In the genomic region with DNA sequence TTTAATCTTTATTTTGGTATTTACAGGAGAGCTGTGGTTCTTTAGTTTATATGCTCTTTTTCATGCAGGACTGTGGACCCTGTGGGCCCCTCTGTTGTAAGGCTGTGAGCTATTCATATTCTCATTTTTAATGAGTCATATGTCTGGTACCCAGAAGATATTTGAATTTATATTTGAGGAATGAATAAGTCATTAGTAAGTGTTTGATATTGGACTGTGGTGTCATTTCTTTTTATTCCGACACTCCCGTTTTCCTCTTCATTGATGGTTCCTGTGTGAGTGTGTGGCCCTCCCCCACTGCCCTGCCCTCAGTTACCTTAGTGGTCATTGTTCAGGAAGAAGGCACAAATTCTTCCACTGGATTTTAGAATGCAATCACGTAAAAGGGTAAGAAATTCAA, we compare ENCODE assay signal across 19 cellular contexts.
DNase-seq lines count a peak whose midpoint lies in the region; ATAC-seq, FAIRE-seq and TF ChIP-seq lines count a peak whose summit lies in the region.
"Had no signal": no experiment of that assay in that cellular context is flagged by ENCODE, and none has a peak within 500 bp of the region (broad histone marks: within the 10 kb centered on the region; RNA-seq: fewer than 3 reads in every experiment).

No MANE protein-coding gene starts in this region.

- POLR2A ChIA-PET in endothelial cell of umbilical vein (lab: Charles Lee): no interaction called here

- H3K36me3 ChIP-seq in RWPE2 (ENCODE audit: low read depth): no peaks in the 10 kb centered on the region
- H3K36me3 ChIP-seq in endothelial cell of umbilical vein (ENCODE audit: control insufficient read depth in 2 of 2, extremely low read depth in 1 of 2, insufficient read depth in 2 of 2, low read length in 2 of 2): no peaks in the 10 kb centered on the region
- H3K36me3 ChIP-seq: Peyer's patch, SJSA1 had no signal

- no peak for FAIRE-seq in endothelial cell of umbilical vein (lab: Jason Lieb, UNC)
- FAIRE-seq: H54 had no signal

- intact Hi-C loops in endothelial cell of umbilical vein (cut with micrococcal nuclease): no loop called here
- intact Hi-C loops in dorsolateral prefrontal cortex (cut with DNase I): no loop called here

- H3K9me3 ChIP-seq in RWPE2 (ENCODE audit: severe bottlenecking): no peaks in the 10 kb centered on the region
- no peaks in the 10 kb centered on the region for H3K9me3 ChIP-seq in endothelial cell of umbilical vein (replicated peaks; ENCODE audit: control insufficient read depth, insufficient read depth, low read length)
- H3K9me3 ChIP-seq: Peyer's patch, SJSA1 had no signal

- dilution Hi-C loops in endothelial cell of umbilical vein (cut with MboI; ENCODE audit: extremely low pct_ligation_motif_present, low sequenced_read_pairs): no loop called here

- DNase-seq in EL (peak; percentile 17), RWPE2 (ENCODE audit: low spot score) (no peak), endothelial cell of umbilical vein (ENCODE audit: low read depth, low spot score) (peak; percentile 54), non-pigmented ciliary epithelial cell (ENCODE audit: low read depth) (peak; percentile 9), OCI-M1 (lab: John Stamatoyannopoulos, UW) (no peak), NCI-H774 (lab: John Stamatoyannopoulos, UW) (no peak), dorsolateral prefrontal cortex (no peak)
- no peak for DNase-seq in stimulated activated CD4-positive, alpha-beta T cell treated with anti-CD3 and anti-CD28 coated beads, Interleukin-4, amount 100 ng/mL, for 24 hours
- DNase-seq: DMS53; HFFc6; KBM-7; NCI-H1092; NCI-H1436; NCI-H1930; NK-92 treated with Interleukin-12 subunit alpha and Interleukin-12 subunit beta, amount 100 ng/mL, for 24 hours; Peyer's patch had no signal

- no peaks in the 10 kb centered on the region for H3K79me2 ChIP-seq in endothelial cell of umbilical vein (ENCODE audit: control insufficient read depth, insufficient read depth, low read length)

- no peak overlapping the region for H3K4me3 ChIP-seq in RWPE2 (ENCODE audit: severe bottlenecking)
- H3K4me3 ChIP-seq in endothelial cell of umbilical vein (replicated peaks in 1 of 3; ENCODE audit: insufficient read depth in 1 of 3, low read depth in 1 of 3, low read length in 3 of 3): no peak overlapping the region
- H3K4me3 ChIP-seq in dorsolateral prefrontal cortex: no peak overlapping the region
- H3K4me3 ChIP-seq: Peyer's patch, SJSA1 had no signal

- H3K27ac ChIP-seq in RWPE2 (ENCODE audit: poor library complexity, severe bottlenecking) (peak overlapping the region; percentile 5), endothelial cell of umbilical vein (ENCODE audit: insufficient read depth, low read depth, low read length) (no peak overlapping the region), dorsolateral prefrontal cortex (no peak overlapping the region)
- H3K27ac ChIP-seq: HL-60, Peyer's patch, SJSA1 had no signal

- no peaks in the 10 kb centered on the region for H3K27me3 ChIP-seq in RWPE2 (ENCODE audit: insufficient read depth, poor library complexity, severe bottlenecking)
- no peaks in the 10 kb centered on the region for H3K27me3 ChIP-seq in endothelial cell of umbilical vein (ENCODE audit: control insufficient read depth in 2 of 2, insufficient read depth in 2 of 2, low read length in 2 of 2)
- peaks cover 0 to 3% (median 0%) of the 10 kb centered on the region in 45 donors for H3K27me3 ChIP-seq in dorsolateral prefrontal cortex
- H3K27me3 ChIP-seq: Peyer's patch, SJSA1 had no signal

- CTCF ChIA-PET in endothelial cell of umbilical vein (lab: Charles Lee): no interaction called here

- no peak for TF ChIP-seq CTCF in RWPE2 (IDR thresholded peaks at IDR 0.05; ENCODE audit: poor library complexity, severe bottlenecking)
- TF ChIP-seq CTCF in endothelial cell of umbilical vein (IDR thresholded peaks at IDR 0.05; ENCODE audit: extremely low read depth in 1 of 2, insufficient read depth in 1 of 2, low read depth in 1 of 2, low read length in 2 of 2): no peak
- TF ChIP-seq CTCF in dorsolateral prefrontal cortex (IDR thresholded peaks at IDR 0.05 in 54 of 56, conservative IDR thresholded peaks at IDR 0.05 in 2 of 56; ENCODE audit: low read depth in 1 of 56, partially characterized antibody in 56 of 56): no peak

- no TSS peak for BruUV-seq in endothelial cell of umbilical vein (replicated peaks; lab: Mats Ljungman, UMichigan)

- no peak overlapping the region for H3K9ac ChIP-seq in endothelial cell of umbilical vein (replicated peaks; ENCODE audit: extremely low read depth, insufficient read depth, low read length)

- TF ChIP-seq POLR2A in endothelial cell of umbilical vein (IDR thresholded peaks at IDR 0.05; ENCODE audit: low read depth, low read length): no peak

- H3K4me1 ChIP-seq in RWPE2 (ENCODE audit: insufficient read depth, poor library complexity, severe bottlenecking) (peaks cover 7% of the 10 kb centered on the region), endothelial cell of umbilical vein (ENCODE audit: control insufficient read depth, extremely low read depth, insufficient read depth, low read length) (no peaks in the 10 kb centered on the region)
- H3K4me1 ChIP-seq: Peyer's patch, SJSA1 had no signal

- H4K20me1 ChIP-seq in endothelial cell of umbilical vein (replicated peaks; ENCODE audit: control insufficient read depth, extremely low read depth, insufficient read depth, low read length): no peaks in the 10 kb centered on the region

- H3K9me1 ChIP-seq in endothelial cell of umbilical vein (replicated peaks; ENCODE audit: control insufficient read depth, extremely low read depth, insufficient read depth, low read length): no peaks in the 10 kb centered on the region

- peak overlapping the region; percentile 85 for H2AFZ ChIP-seq in endothelial cell of umbilical vein (ENCODE audit: low read depth, low read length)

- peak; percentile 61; the same call in 2 of the 3 replicates for ATAC-seq in RWPE2 (ENCODE audit: low read depth)

- no peak overlapping the region for H3K4me2 ChIP-seq in endothelial cell of umbilical vein (ENCODE audit: insufficient read depth, low read length)

TF ChIP-seq in endothelial cell of umbilical vein, 7 proteins besides CTCF, POLR2A, EP300 and RAD21:
- TF ChIP-seq FOS (IDR thresholded peaks at IDR 0.05; ENCODE audit: borderline replicate concordance, insufficient read depth, low read length) (no peak), GATA2 (IDR thresholded peaks at IDR 0.05; ENCODE audit: insufficient read depth, insufficient read length, low read depth, low read length) (no peak), JUN (IDR thresholded peaks at IDR 0.05; ENCODE audit: borderline replicate concordance, insufficient read depth, insufficient read length, low read depth) (no peak), EZH2 (IDR thresholded peaks at IDR 0.05; ENCODE audit: borderline replicate concordance, low read depth, low read length, severe bottlenecking) (no peak), POLR2AphosphoS5 (IDR thresholded peaks at IDR 0.05; ENCODE audit: insufficient read depth, low read depth, low read length) (no peak), MYC (IDR thresholded peaks at IDR 0.05; ENCODE audit: low read depth, low read length) (no peak)
- TF ChIP-seq, protein P1, sequence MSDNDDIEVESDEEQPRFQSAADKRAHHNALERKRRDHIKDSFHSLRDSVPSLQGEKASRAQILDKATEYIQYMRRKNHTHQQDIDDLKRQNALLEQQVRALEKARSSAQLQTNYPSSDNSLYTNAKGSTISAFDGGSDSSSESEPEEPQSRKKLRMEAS (IDR thresholded peaks at IDR 0.05; ENCODE audit: insufficient read depth, insufficient read length): no peak

Comparison
In these comparisons a context has a peak if more than half of its experiments do, and no peak if none do; other contexts are left out.
1. DNase-seq: peak in EL (single experiment), endothelial cell of umbilical vein (single experiment) and non-pigmented ciliary epithelial cell (single experiment); none in RWPE2 (single experiment), OCI-M1 (single experiment), NCI-H774 (single experiment), stimulated activated CD4-positive, alpha-beta T cell treated with anti-CD3 and anti-CD28 coated beads, Interleukin-4, amount 100 ng/mL, for 24 hours (single experiment) and dorsolateral prefrontal cortex (0 of 10).